Comparison of ENCODE assay signal across 9 cellular contexts in the genomic region with DNA sequence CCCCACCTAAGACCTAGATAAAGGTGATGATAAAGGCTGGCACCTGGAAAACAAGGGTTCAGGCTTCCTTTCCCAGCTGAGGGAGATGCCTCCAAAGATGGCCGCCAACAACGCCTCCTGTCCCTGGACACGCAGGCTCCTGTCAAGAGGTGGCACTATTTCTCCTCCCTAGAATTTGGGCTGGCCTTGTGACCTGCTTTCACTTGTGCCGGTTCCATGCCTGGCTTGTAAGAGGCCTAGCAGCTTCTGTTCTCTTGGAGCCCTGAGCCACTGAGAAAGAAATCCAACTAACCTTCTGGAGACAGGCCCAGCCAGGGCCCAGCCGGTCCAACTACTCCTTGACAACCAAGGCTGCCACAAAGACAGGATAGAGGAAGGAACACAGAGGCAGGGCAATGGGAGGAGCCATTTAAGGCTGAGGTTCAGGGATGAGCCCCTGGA.
DNase-seq lines count a peak whose midpoint lies in the region; ATAC-seq, FAIRE-seq and TF ChIP-seq lines count a peak whose summit lies in the region.
"Had no signal": no experiment of that assay in that cellular context is flagged by ENCODE, and none has a peak within 500 bp of the region (broad histone marks: within the 10 kb centered on the region; RNA-seq: fewer than 3 reads in every experiment).

No MANE protein-coding gene starts in this region.

- ATAC-seq in GM23338, result peak; percentile 96
- peak; percentile 92 for ATAC-seq in activated T-helper 17 cell treated with anti-CD3 and anti-CD28 coated beads, Interleukin-2, amount 50 U/mL, for 72 hours (replicated peaks)
- ATAC-seq in foreskin keratinocyte, result peak; percentile 55
- peak; percentile 37 for ATAC-seq in omental fat pad (ENCODE audit: low FRiP score)

- H3K4me2 ChIP-seq in GM23338, result no peak overlapping the region
- H3K4me2 ChIP-seq in OCI-LY3 (ENCODE audit: low read length), result peak overlapping the region; percentile 45

- POLR2A ChIA-PET in AG04450 (lab: Yijun Ruan, JAX), result no interaction called here

- CTCF ChIA-PET in AG04450 (lab: Charles Lee), result interaction anchor here (0.9 to 1.7 kb wide), 4 partner anchors 134 to 144 kb away, joined by 3 to 5 read pairs (median 4); no protein-coding TSS in a partner anchor

- no peaks in the 10 kb centered on the region for H4K20me1 ChIP-seq in GM23338 (replicated peaks; ENCODE audit: insufficient read depth)
- no peaks in the 10 kb centered on the region for H4K20me1 ChIP-seq in OCI-LY3 (ENCODE audit: insufficient read depth, low read length)

- H3K36me3 ChIP-seq in GM23338 (ENCODE audit: insufficient read depth) (no peaks in the 10 kb centered on the region), OCI-LY3 (replicated peaks; ENCODE audit: low read depth, low read length) (no peaks in the 10 kb centered on the region)
- H3K36me3 ChIP-seq: neutrophil had no signal

- H3K4me3 Mint-ChIP-seq in GM23338, result no peak overlapping the region
- H3K4me3 Mint-ChIP-seq in activated T-helper 17 cell treated with anti-CD3 and anti-CD28 coated beads, Interleukin-2, amount 50 U/mL, for 72 hours, result no peak overlapping the region
- H3K4me3 Mint-ChIP-seq in type B pancreatic cell, result no peak overlapping the region

- H3K27me3 ChIP-seq in AG04450 (ENCODE audit: control insufficient read depth, insufficient read depth, low read length) (peaks cover 15% of the 10 kb centered on the region), GM23338 (ENCODE audit: insufficient read depth) (no peaks in the 10 kb centered on the region), OCI-LY3 (ENCODE audit: low read depth, low read length) (no peaks in the 10 kb centered on the region), foreskin keratinocyte (peaks cover 8% of the 10 kb centered on the region)
- H3K27me3 ChIP-seq: neutrophil had no signal

- H3K36me3 Mint-ChIP-seq in GM23338 (ENCODE audit: low read depth) (no peaks in the 10 kb centered on the region), type B pancreatic cell (no peaks in the 10 kb centered on the region)
- H3K36me3 Mint-ChIP-seq in activated T-helper 17 cell treated with anti-CD3 and anti-CD28 coated beads, Interleukin-2, amount 50 U/mL, for 72 hours (ENCODE audit: low read depth), result no peaks in the 10 kb centered on the region

- no peak for FAIRE-seq in urothelium cell line (lab: Jason Lieb, UNC)

- no peaks in the 10 kb centered on the region for H3K79me2 ChIP-seq in GM23338 (replicated peaks; ENCODE audit: insufficient read depth)
- no peaks in the 10 kb centered on the region for H3K79me2 ChIP-seq in OCI-LY3 (ENCODE audit: low read length)

- no peaks in the 10 kb centered on the region for H3F3A ChIP-seq in GM23338 (replicated peaks; ENCODE audit: low read depth)

- H3K4me3 ChIP-seq in AG04450 (ENCODE audit: low read depth, low read length), result no peak overlapping the region
- no peak overlapping the region for H3K4me3 ChIP-seq in GM23338
- H3K4me3 ChIP-seq in OCI-LY3 (ENCODE audit: low read length), result no peak overlapping the region

- H3K27me3 Mint-ChIP-seq in GM23338 (ENCODE audit: insufficient read depth, low read depth, poor library complexity) (peaks cover 4% of the 10 kb centered on the region), type B pancreatic cell (peaks cover 2% of the 10 kb centered on the region)
- H3K27me3 Mint-ChIP-seq in activated T-helper 17 cell treated with anti-CD3 and anti-CD28 coated beads, Interleukin-2, amount 50 U/mL, for 72 hours, result no peaks in the 10 kb centered on the region

- TF ChIP-seq CTCF in AG04450 (IDR thresholded peaks at IDR 0.05; ENCODE audit: low read depth, low read length) (peak; percentile 55), GM23338 (conservative IDR thresholded peaks at IDR 0.05; ENCODE audit: low read depth in 2 of 2) (peak; percentile 71 to 94), OCI-LY3 (IDR thresholded peaks at IDR 0.05; ENCODE audit: low read depth, low read length) (peak; percentile 82), foreskin keratinocyte (conservative IDR thresholded peaks at IDR 0.05) (peak; percentile 84), omental fat pad (IDR thresholded peaks at IDR 0.05) (no peak), type B pancreatic cell (conservative IDR thresholded peaks at IDR 0.05) (peak; percentile 65)

- H3K9ac ChIP-seq in OCI-LY3 (ENCODE audit: low read length), result peak overlapping the region; percentile 40; the same call in 1 of the 2 replicates

- H2AFZ ChIP-seq in GM23338 (peak overlapping the region; percentile 98), OCI-LY3 (ENCODE audit: low read depth, low read length) (peak overlapping the region; percentile 99)

- H3K9me2 ChIP-seq in GM23338 (ENCODE audit: insufficient read depth), result no peaks in the 10 kb centered on the region

- peak overlapping the region; percentile 81; the same call in 1 of the 2 replicates for H3K27ac Mint-ChIP-seq in GM23338
- H3K27ac Mint-ChIP-seq in activated T-helper 17 cell treated with anti-CD3 and anti-CD28 coated beads, Interleukin-2, amount 50 U/mL, for 72 hours, result peak overlapping the region; percentile 69
- H3K27ac Mint-ChIP-seq in type B pancreatic cell, result no peak overlapping the region

- DNase-seq in AG04450 (ENCODE audit: low read depth, low spot score) (no peak), GM23338 (ENCODE audit: low spot score) (peak; percentile 93), foreskin keratinocyte (peak in 1 of 2 donors; percentile 54), omental fat pad (ENCODE audit: low spot score) (no peak), type B pancreatic cell (ENCODE audit: extremely low spot score, unreplicated experiment) (no peak), urothelium cell line (ENCODE audit: low spot score) (no peak)

- H3K27ac ChIP-seq in AG04450 (ENCODE audit: low read depth, low read length) (no peak overlapping the region), GM23338 (ENCODE audit: low read depth) (no peak overlapping the region), OCI-LY3 (ENCODE audit: low read length) (no peak overlapping the region; the same call in 1 of the 2 replicates), foreskin keratinocyte (no peak overlapping the region)
- H3K27ac ChIP-seq: neutrophil had no signal

- H3K4me1 Mint-ChIP-seq in GM23338 (no peaks in the 10 kb centered on the region), type B pancreatic cell (ENCODE audit: unreplicated experiment) (no peaks in the 10 kb centered on the region)
- H3K4me1 Mint-ChIP-seq in activated T-helper 17 cell treated with anti-CD3 and anti-CD28 coated beads, Interleukin-2, amount 50 U/mL, for 72 hours, result no peaks in the 10 kb centered on the region

- H3K9me3 Mint-ChIP-seq in GM23338 (no peaks in the 10 kb centered on the region), type B pancreatic cell (no peaks in the 10 kb centered on the region)
- H3K9me3 Mint-ChIP-seq in activated T-helper 17 cell treated with anti-CD3 and anti-CD28 coated beads, Interleukin-2, amount 50 U/mL, for 72 hours, result no peaks in the 10 kb centered on the region

- H3K4me1 ChIP-seq in GM23338 (ENCODE audit: insufficient read depth), result no peaks in the 10 kb centered on the region
- peaks cover 6% of the 10 kb centered on the region for H3K4me1 ChIP-seq in OCI-LY3 (ENCODE audit: low read length)
- H3K4me1 ChIP-seq in foreskin keratinocyte, result no peaks in the 10 kb centered on the region

- H3K9me3 ChIP-seq in AG04450 (ENCODE audit: control insufficient read depth, insufficient read depth, low read length) (no peaks in the 10 kb centered on the region), OCI-LY3 (ENCODE audit: insufficient read depth, low read length) (no peaks in the 10 kb centered on the region)
- H3K9me3 ChIP-seq: neutrophil had no signal

TF ChIP-seq in GM23338, 12 proteins besides CTCF, POLR2A, EP300 and RAD21 (continues in another document):
- TF ChIP-seq POLR2AphosphoS5 (IDR thresholded peaks at IDR 0.05; ENCODE audit: low read depth), result no peak
- TF ChIP-seq ZNF114 (CRISPR knock-in tag; IDR thresholded peaks at IDR 0.05), result no peak
- TF ChIP-seq EZH2 (IDR thresholded peaks at IDR 0.05; ENCODE audit: low read depth, unreplicated experiment), result no peak
- no peak for TF ChIP-seq ZNF331 (CRISPR knock-in tag; IDR thresholded peaks at IDR 0.05; ENCODE audit: low read depth)

Comparison
In these comparisons a context has a peak if more than half of its experiments do, and no peak if none do; other contexts are left out.
1. CTCF ChIP-seq: peak in AG04450 (single experiment), GM23338 (2 of 2), OCI-LY3 (single experiment), foreskin keratinocyte (single experiment) and type B pancreatic cell (single experiment); none in omental fat pad (0 of 3).
2. ATAC-seq: peak in every context shown above with its lines; median percentile 96 in GM23338; 92 in activated T-helper 17 cell treated with anti-CD3 and anti-CD28 coated beads, Interleukin-2, amount 50 U/mL, for 72 hours; 55 in foreskin keratinocyte; 37 in omental fat pad.